ENCODE assay signal across 22 cellular contexts in genomic region chr14:79544671-79545070, GRCh38.
A peak's percentile ranks its signal among the peaks of the same experiment; 100 is the strongest.
DNase-seq lines count a peak whose midpoint lies in the region; ATAC-seq, FAIRE-seq and TF ChIP-seq lines count a peak whose summit lies in the region.
"Had no signal": no experiment of that assay in that cellular context is flagged by ENCODE, and none has a peak within 500 bp of the region (broad histone marks: within the 10 kb centered on the region; RNA-seq: fewer than 3 reads in every experiment).

No MANE protein-coding gene starts in this region.

- H3K27ac ChIP-seq in ACC112 (ENCODE audit: low read depth, low read length) (peak overlapping the region; percentile 46), ascending aorta (peak overlapping the region; percentile 33 to 57), HepG2 (ENCODE audit: extremely low read length, insufficient read depth, low read length) (no peak overlapping the region)
- H3K27ac ChIP-seq: thyroid gland had no signal

- H3K4me1 Mint-ChIP-seq in natural killer cell treated with Interleukin-12 subunit alpha and Interleukin-12 subunit beta and Interleukin-15 and Interleukin-18, amount 100 ng/mL, for 72 hours (ENCODE audit: low read depth in 2 of 2): no peaks in the 10 kb centered on the region
- H3K4me1 Mint-ChIP-seq: activated B cell treated with CpG ODN at 0.5 μM for 24 hours; activated CD4-positive, alpha-beta memory T cell treated with anti-CD3 and anti-CD28 coated beads, Interleukin-2, amount 10 ng/mL, durations not matched to agents 7 days and 5 days; CD8-positive, alpha-beta memory T cell; stimulated activated memory B cell treated with anti-CD40 and anti-IgM and Interleukin-4, amounts not matched to agents 10 μg/mL and 1 μg/mL and 100 μg/mL, for 72 hours had no signal

- POLR2A ChIA-PET in HepG2 (lab: Yijun Ruan, JAX): no interaction called here

- no peak overlapping the region for H3K4me3 ChIP-seq in ACC112 (ENCODE audit: low read depth, low read length)
- no peak overlapping the region for H3K4me3 ChIP-seq in ascending aorta
- H3K4me3 ChIP-seq in HepG2 (replicated peaks in 1 of 3; ENCODE audit: insufficient read depth in 1 of 3, low read depth in 2 of 3, low read length in 3 of 3): no peak overlapping the region
- H3K4me3 ChIP-seq: thyroid gland had no signal

- FAIRE-seq in HepG2 (lab: Jason Lieb, UNC): no peak

- H3K27me3 ChIP-seq in ACC112 (ENCODE audit: insufficient read depth, low read length): no peaks in the 10 kb centered on the region
- H3K27me3 ChIP-seq in ascending aorta: no peaks in the 10 kb centered on the region
- no peaks in the 10 kb centered on the region for H3K27me3 ChIP-seq in HepG2 (ENCODE audit: control insufficient read depth in 1 of 2, insufficient read depth in 2 of 2, low read length in 2 of 2)
- H3K27me3 ChIP-seq: thyroid gland had no signal

- intact Hi-C loops in ascending aorta (cut with DNase I): no loop called here
- intact Hi-C loops in HepG2 (cut with micrococcal nuclease; ENCODE audit: unreplicated experiment): no loop called here

- no peaks in the 10 kb centered on the region for H3K36me3 ChIP-seq in ACC112 (ENCODE audit: insufficient read depth, low read length)
- no peaks in the 10 kb centered on the region for H3K36me3 ChIP-seq in ascending aorta
- no peaks in the 10 kb centered on the region for H3K36me3 ChIP-seq in HepG2 (replicated peaks in 1 of 2; ENCODE audit: control insufficient read depth in 1 of 2, insufficient read depth in 2 of 2, low read length in 2 of 2)
- H3K36me3 ChIP-seq: thyroid gland had no signal

- H3K36me3 Mint-ChIP-seq in natural killer cell treated with Interleukin-12 subunit alpha and Interleukin-12 subunit beta and Interleukin-15 and Interleukin-18, amount 100 ng/mL, for 72 hours: peaks cover 6% of the 10 kb centered on the region
- H3K36me3 Mint-ChIP-seq: activated naive CD4-positive, alpha-beta T cell treated with anti-CD3 and anti-CD28 coated beads, Interleukin-2, amount 50 U/mL, for 72 hours; CD8-positive, alpha-beta memory T cell; stimulated activated memory B cell treated with anti-CD40 and anti-IgM and Interleukin-4, amounts not matched to agents 10 μg/mL and 1 μg/mL and 100 μg/mL, for 72 hours had no signal

- no peak overlapping the region for H3K9ac ChIP-seq in HepG2 (ENCODE audit: insufficient read depth, low read depth, low read length)

- H3K27me3 Mint-ChIP-seq in natural killer cell treated with Interleukin-12 subunit alpha and Interleukin-12 subunit beta and Interleukin-15 and Interleukin-18, amount 100 ng/mL, for 72 hours: no peaks in the 10 kb centered on the region
- H3K27me3 Mint-ChIP-seq: activated B cell treated with CpG ODN at 0.5 μM for 24 hours; activated CD4-positive, alpha-beta memory T cell treated with anti-CD3 and anti-CD28 coated beads, Interleukin-2, amount 10 ng/mL, durations not matched to agents 7 days and 5 days; CD8-positive, alpha-beta memory T cell; effector memory CD8-positive, alpha-beta T cell; stimulated activated memory B cell treated with anti-CD40 and anti-IgM and Interleukin-4, amounts not matched to agents 10 μg/mL and 1 μg/mL and 100 μg/mL, for 72 hours had no signal

- TF ChIP-seq RAD21 in HepG2 (CRISPR knock-in tag; IDR thresholded peaks at IDR 0.05): no peak

- 39% methylated on average over 2 of the region's 2 CpGs for WGBS in HepG2 (ENCODE audit: low lambda C conversion rate)

- H3K9me3 Mint-ChIP-seq in natural killer cell treated with Interleukin-12 subunit alpha and Interleukin-12 subunit beta and Interleukin-15 and Interleukin-18, amount 100 ng/mL, for 72 hours: peaks cover 6% of the 10 kb centered on the region
- H3K9me3 Mint-ChIP-seq: activated B cell treated with CpG ODN at 0.5 μM for 24 hours had no signal

- CTCF ChIA-PET in HepG2 (lab: Yijun Ruan, JAX; ENCODE audit: low intra/inter-chr PET ratio, low total read pairs): no interaction called here

- H3K4me3 Mint-ChIP-seq in natural killer cell treated with Interleukin-12 subunit alpha and Interleukin-12 subunit beta and Interleukin-15 and Interleukin-18, amount 100 ng/mL, for 72 hours: no peak overlapping the region
- H3K4me3 Mint-ChIP-seq: activated B cell treated with CpG ODN at 0.5 μM for 24 hours; activated CD4-positive, alpha-beta memory T cell treated with anti-CD3 and anti-CD28 coated beads, Interleukin-2, amount 10 ng/mL, durations not matched to agents 7 days and 5 days; activated T-cell treated with anti-CD3 and anti-CD28 coated beads, Interleukin-2, amount 50 U/mL, for 72 hours; CD8-positive, alpha-beta memory T cell; effector memory CD8-positive, alpha-beta T cell; neural crest cell; stimulated activated memory B cell treated with anti-CD40 and anti-IgM and Interleukin-4, amounts not matched to agents 10 μg/mL and 1 μg/mL and 100 μg/mL, for 72 hours; T-helper 2 cell treated with Interferon-gamma antibody and Interleukin-4, amounts not matched to agents 5 μg/mL and 100 μg/mL, for 36 hours had no signal

- no peak overlapping the region for H3K4me2 ChIP-seq in HepG2 (ENCODE audit: low read depth, low read length)

- TF ChIP-seq CTCF in ascending aorta (IDR thresholded peaks at IDR 0.05): no peak
- TF ChIP-seq CTCF in HepG2 (CRISPR knock-in tag; IDR thresholded peaks at IDR 0.05): no peak

- H3K27ac Mint-ChIP-seq in natural killer cell treated with Interleukin-12 subunit alpha and Interleukin-12 subunit beta and Interleukin-15 and Interleukin-18, amount 100 ng/mL, for 72 hours: no peak overlapping the region
- H3K27ac Mint-ChIP-seq: activated B cell treated with CpG ODN at 0.5 μM for 24 hours; activated CD4-positive, alpha-beta memory T cell treated with anti-CD3 and anti-CD28 coated beads, Interleukin-2, amount 10 ng/mL, durations not matched to agents 7 days and 5 days; activated naive CD4-positive, alpha-beta T cell treated with anti-CD3 and anti-CD28 coated beads, Interleukin-2, amount 50 U/mL, for 72 hours; activated T-cell treated with anti-CD3 and anti-CD28 coated beads, Interleukin-2, amount 50 U/mL, for 72 hours; CD8-positive, alpha-beta memory T cell; effector memory CD8-positive, alpha-beta T cell; stimulated activated memory B cell treated with anti-CD40 and anti-IgM and Interleukin-4, amounts not matched to agents 10 μg/mL and 1 μg/mL and 100 μg/mL, for 72 hours; T-helper 2 cell treated with Interferon-gamma antibody and Interleukin-4, amounts not matched to agents 5 μg/mL and 100 μg/mL, for 36 hours had no signal

- in situ Hi-C loops in HepG2 (cut with HindIII; ENCODE audit: extremely low pct_ligation_motif_present, low pct_unique_long_range_greater_than_20kb): no loop called here

- H3K4me1 ChIP-seq in ACC112 (ENCODE audit: control insufficient read depth, insufficient read depth, low read length, unreplicated experiment) (peaks cover 32% of the 10 kb centered on the region), ascending aorta (peaks cover 12 to 32% of the 10 kb centered on the region in 2 donors), HepG2 (ENCODE audit: insufficient read depth, low read length) (no peaks in the 10 kb centered on the region)
- H3K4me1 ChIP-seq: thyroid gland had no signal

- H3K9me3 ChIP-seq in ascending aorta (no peaks in the 10 kb centered on the region), HepG2 (ENCODE audit: low read length) (peaks cover 93% of the 10 kb centered on the region)
- H3K9me3 ChIP-seq: thyroid gland had no signal

- no peak for TF ChIP-seq POLR2A in HepG2 (IDR thresholded peaks at IDR 0.05; ENCODE audit: insufficient read depth in 1 of 2, low read depth in 2 of 2, low read length in 2 of 2)

- no peak for TF ChIP-seq EP300 in HepG2 (IDR thresholded peaks at IDR 0.05; ENCODE audit: low read depth in 2 of 2, low read length in 2 of 2)
- TF ChIP-seq EP300 in HepG2 (CRISPR knock-in tag; IDR thresholded peaks at IDR 0.05; ENCODE audit: borderline replicate concordance): no peak

- no peak for ATAC-seq in natural killer cell treated with Interleukin-12 subunit alpha and Interleukin-12 subunit beta and Interleukin-15 and Interleukin-18, amount 100 ng/mL, for 72 hours
- no peak for ATAC-seq in HepG2
- ATAC-seq: activated naive CD4-positive, alpha-beta T cell treated with anti-CD3 and anti-CD28 coated beads, Interleukin-2, amount 50 U/mL, for 72 hours; activated T-cell treated with anti-CD3 and anti-CD28 coated beads, Interleukin-2, amount 50 U/mL, for 72 hours; effector memory CD8-positive, alpha-beta T cell; stimulated activated memory B cell treated with anti-CD40 and anti-IgM and Interleukin-4, amounts not matched to agents 10 μg/mL and 1 μg/mL and 100 μg/mL, for 72 hours had no signal

- H3K79me2 ChIP-seq in ACC112 (ENCODE audit: control insufficient read depth, insufficient read depth, low read length, unreplicated experiment): no peaks in the 10 kb centered on the region
- H3K79me2 ChIP-seq in HepG2 (ENCODE audit: insufficient read depth, low read length): no peaks in the 10 kb centered on the region

- DNase-seq in EL: peak; percentile 79
- DNase-seq in ascending aorta (ENCODE audit: low spot score in 2 of 2): no peak
- DNase-seq in iris pigment epithelial cell (ENCODE audit: low read depth): peak; percentile 59
- no peak for DNase-seq in hepatic stellate cell (ENCODE audit: low spot score)
- no peak for DNase-seq in natural killer cell treated with Interleukin-12 subunit alpha and Interleukin-12 subunit beta and Interleukin-15 and Interleukin-18, amount 100 ng/mL, for 72 hours (ENCODE audit: low spot score)
- no peak for DNase-seq in HepG2 (ENCODE audit: low spot score)
- no peak for DNase-seq in DMS 273 treated with DMSO at 0.1 percent for 48 hours (lab: John Stamatoyannopoulos, UW)
- DNase-seq: activated B cell treated with CpG ODN at 0.5 μM for 24 hours; activated CD4-positive, alpha-beta memory T cell treated with anti-CD3 and anti-CD28 coated beads, Interleukin-2, amount 10 ng/mL, durations not matched to agents 7 days and 5 days; activated T-cell treated with anti-CD3 and anti-CD28 coated beads, Interleukin-2, amount 50 U/mL, for 72 hours; CD8-positive, alpha-beta memory T cell; effector memory CD8-positive, alpha-beta T cell; left cardiac atrium; midbrain; NCI-H1105 treated with DMSO at 0.1 percent for 48 hours; stimulated activated CD4-positive, alpha-beta T cell treated with anti-CD3 and anti-CD28 coated beads, Interleukin-15, amount 100 ng/mL, for 24 hours; thyroid gland had no signal

- H2AFZ ChIP-seq in ACC112 (ENCODE audit: low read length, unreplicated experiment) (peak overlapping the region; percentile 33), HepG2 (ENCODE audit: low read length) (no peak overlapping the region)

- H4K20me1 ChIP-seq in HepG2 (ENCODE audit: insufficient read depth, low read length): no peaks in the 10 kb centered on the region

- no TSS peak for BruUV-seq in HepG2 (replicated peaks; lab: Mats Ljungman, UMichigan)

TF ChIP-seq in HepG2, 621 proteins besides CTCF, POLR2A, EP300 and RAD21 (continues in another document):
- TF ChIP-seq ZNF781 (CRISPR knock-in tag; IDR thresholded peaks at IDR 0.05; ENCODE audit: borderline replicate concordance, not compliant biosample characterization): no peak

Comparison
In these comparisons a context has a peak if more than half of its experiments do, and no peak if none do; other contexts are left out.
1. DNase-seq: peak in EL (single experiment) and iris pigment epithelial cell (single experiment); none in ascending aorta (0 of 2), hepatic stellate cell (single experiment), natural killer cell treated with Interleukin-12 subunit alpha and Interleukin-12 subunit beta and Interleukin-15 and Interleukin-18, amount 100 ng/mL, for 72 hours (single experiment), HepG2 (single experiment) and DMS 273 treated with DMSO at 0.1 percent for 48 hours (single experiment).